Comparison of ENCODE assay signal across 8 cellular contexts in the genomic region with DNA sequence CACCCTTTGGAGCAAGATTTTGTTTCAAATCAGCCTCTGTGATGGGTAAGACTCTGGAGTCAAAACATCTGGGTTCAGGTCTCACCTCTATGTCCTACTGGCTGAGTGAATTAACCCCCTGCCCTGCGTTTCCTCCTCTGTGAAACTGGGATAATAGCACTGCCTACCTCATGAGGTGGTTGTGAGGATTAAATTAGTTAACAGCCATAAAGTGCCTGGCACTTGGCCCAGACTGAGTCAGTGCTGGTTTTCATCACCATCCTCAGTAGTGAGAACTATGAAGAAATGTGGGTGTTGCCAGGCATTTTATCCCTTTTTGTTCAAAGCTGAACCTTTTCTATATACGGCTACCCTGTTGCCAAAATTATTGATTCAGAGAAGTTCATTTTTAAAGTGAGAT. TPM values are rescaled to one million over a fixed set of nuclear protein-coding genes. Genes with fewer than 3 reads are reported as not detected.
DNase-seq lines count a peak whose midpoint lies in the region; ATAC-seq and TF ChIP-seq lines count a peak whose summit lies in the region.

No MANE protein-coding gene starts in this region.

- peak overlapping the region in 22 of 59 donors; percentile 1 to 59 (median 25) for H3K27ac ChIP-seq in dorsolateral prefrontal cortex

- H3K27me3 ChIP-seq in dorsolateral prefrontal cortex = no peaks in the 10 kb centered on the region

- TF ChIP-seq CTCF in dorsolateral prefrontal cortex (IDR thresholded peaks at IDR 0.05 in 54 of 56, conservative IDR thresholded peaks at IDR 0.05 in 2 of 56; ENCODE audit: low read depth in 1 of 56, partially characterized antibody in 56 of 56) = no peak

- DNase-seq in EH (ENCODE audit: low read depth) = peak; percentile 71
- peak; percentile 60 for DNase-seq in LHCN-M2 (ENCODE audit: low read depth)
- peak in 7 of 10 donors; percentile 12 to 76 (median 64) for DNase-seq in dorsolateral prefrontal cortex
- peak; percentile 52 for DNase-seq in non-pigmented ciliary epithelial cell (ENCODE audit: low read depth)

- ATAC-seq in HG03571 (IDR thresholded peaks at IDR 0.05; ENCODE audit: unreplicated experiment) = no peak
- ATAC-seq in HG03457 (IDR thresholded peaks at IDR 0.05; ENCODE audit: unreplicated experiment) = no peak
- no peak for ATAC-seq in GM18868 (IDR thresholded peaks at IDR 0.05; ENCODE audit: unreplicated experiment)
- no peak for ATAC-seq in GM21515 (IDR thresholded peaks at IDR 0.05; ENCODE audit: unreplicated experiment)

- intact Hi-C loops in dorsolateral prefrontal cortex (cut with DNase I) = loop anchor here in 1 of 2 donors (5.0 kb wide), 1 partner anchor 38 kb away; the partner anchor contains the start of gene EIF2AK4

- H3K4me3 ChIP-seq in dorsolateral prefrontal cortex = no peak overlapping the region

RNA-seq across cellular contexts. Expression of gene EIF2AK4, which starts 36.0 kb away (rescaled TPM):
- total RNA-seq in LHCN-M2 (2014; rRNA removed) (83.7 and 94.0 TPM in 2 replicates), dorsolateral prefrontal cortex (10 to 100 TPM; 22.9 to 44.1 (median 35.5) TPM)
- polyA plus RNA-seq in LHCN-M2 (2012) = 43.4 TPM

RNA-seq across cellular contexts. Expression of gene GPR176, which starts 49.8 kb away (rescaled TPM):
- total RNA-seq in LHCN-M2 (2014; rRNA removed) = 51.9 and 53.3 TPM in 2 replicates
- polyA plus RNA-seq in LHCN-M2 (2012) = 88.2 TPM
- total RNA-seq in dorsolateral prefrontal cortex = 10 to 100 TPM in 119 of 120 experiments, 1 to 10 TPM in 1; 9.0 to 46.6 (median 29.5) TPM
